23 cellular contexts compared by ENCODE assay signal in genomic region chrX:49247916-49248811, GRCh38. TPM values are rescaled to one million over a fixed set of nuclear protein-coding genes. Genes with fewer than 3 reads are reported as not detected.
"Had no signal": no experiment of that assay in that cellular context is flagged by ENCODE, and none has a peak within 500 bp of the region (broad histone marks: within the 10 kb centered on the region; RNA-seq: fewer than 3 reads in every experiment).

No MANE protein-coding gene starts in this region.

- H3K27ac Mint-ChIP-seq: endodermal cell; natural killer cell treated with Interleukin-12 subunit alpha and Interleukin-12 subunit beta and Interleukin-15 and Interleukin-18, amount 100 ng/mL, for 72 hours; progenitor cell of endocrine pancreas; T-helper 1 cell treated with Interleukin-12 subunit alpha and Interleukin-12 subunit beta and Interleukin-4 antibody, amounts not matched to agents 30 μg/mL and 1 μg/mL, for 36 hours had no signal

- ATAC-seq: gastrocnemius medialis; heart left ventricle; natural killer cell treated with Interleukin-12 subunit alpha and Interleukin-12 subunit beta and Interleukin-15 and Interleukin-18, amount 100 ng/mL, for 72 hours had no signal

- DNase-seq: activated CD4-positive, alpha-beta T cell treated with anti-CD3 and anti-CD28 coated beads, Interleukin-2, amount 10 ng/mL, durations not matched to agents 7 days and 5 days; activated effector memory CD4-positive, alpha-beta T cell treated with Interleukin-2 at 50 U/mL for 16 hours; activated naive CD4-positive, alpha-beta T cell treated with anti-CD3 and anti-CD28 coated beads, Interleukin-2, amount 50 U/mL, for 16 hours; dermis blood vessel endothelial cell; endodermal cell; erythroblast; gastrocnemius medialis; heart left ventricle; immature natural killer cell; mesendoderm; stimulated activated CD4-positive, alpha-beta T cell treated with anti-CD3 and anti-CD28 coated beads, Interleukin-4, amount 100 ng/mL, for 24 hours; stimulated activated naive CD4-positive, alpha-beta T cell treated with Interleukin-2 at 50 U/mL for 16 hours; trophoblast cell; WERI-Rb-1 had no signal

- H3K27ac ChIP-seq: gastrocnemius medialis, heart left ventricle, right atrium auricular region, skin epidermis, suprapubic skin, WERI-Rb-1 had no signal

- H3K36me3 ChIP-seq: WERI-Rb-1 had no signal

- H3K4me1 ChIP-seq: gastrocnemius medialis, heart left ventricle, right atrium auricular region, suprapubic skin had no signal

- H3K27me3 Mint-ChIP-seq: activated CD4-positive, alpha-beta T cell treated with anti-CD3 and anti-CD28 coated beads, Interleukin-2, amount 10 ng/mL, durations not matched to agents 7 days and 5 days; progenitor cell of endocrine pancreas had no signal

- H3K27me3 ChIP-seq: gastrocnemius medialis, heart left ventricle, right atrium auricular region, suprapubic skin had no signal

- H3K9me3 Mint-ChIP-seq: activated CD4-positive, alpha-beta T cell treated with anti-CD3 and anti-CD28 coated beads, Interleukin-2, amount 10 ng/mL, durations not matched to agents 7 days and 5 days; immature natural killer cell; natural killer cell treated with Interleukin-12 subunit alpha and Interleukin-12 subunit beta and Interleukin-15 and Interleukin-18, amount 100 ng/mL, for 72 hours; T-helper 1 cell treated with Interleukin-12 subunit alpha and Interleukin-12 subunit beta and Interleukin-4 antibody, amounts not matched to agents 30 μg/mL and 1 μg/mL, for 36 hours had no signal

- H3K9me3 ChIP-seq: gastrocnemius medialis, heart left ventricle, right atrium auricular region, suprapubic skin had no signal

- H3K4me3 ChIP-seq: gastrocnemius medialis, heart left ventricle, right atrium auricular region, skin epidermis, suprapubic skin had no signal

- H3K4me1 Mint-ChIP-seq: endodermal cell had no signal

- H3K4me3 Mint-ChIP-seq: activated CD4-positive, alpha-beta T cell treated with anti-CD3 and anti-CD28 coated beads, Interleukin-2, amount 10 ng/mL, durations not matched to agents 7 days and 5 days; endodermal cell; immature natural killer cell; natural killer cell treated with Interleukin-12 subunit alpha and Interleukin-12 subunit beta and Interleukin-15 and Interleukin-18, amount 100 ng/mL, for 72 hours; T-helper 1 cell treated with Interleukin-12 subunit alpha and Interleukin-12 subunit beta and Interleukin-4 antibody, amounts not matched to agents 30 μg/mL and 1 μg/mL, for 36 hours had no signal

RNA-seq across cellular contexts. Expression of gene CACNA1F, which starts 15.0 kb away (rescaled TPM):
- total RNA-seq: astrocyte, chondrocyte, gastrocnemius medialis had no signal

RNA-seq across cellular contexts. Expression of gene FOXP3, which starts 16.3 kb away (rescaled TPM):
- total RNA-seq: bronchial epithelial cell, gastrocnemius medialis, right atrium auricular region had no signal
